Comparison of ENCODE assay signal across 23 cellular contexts in the genomic region with DNA sequence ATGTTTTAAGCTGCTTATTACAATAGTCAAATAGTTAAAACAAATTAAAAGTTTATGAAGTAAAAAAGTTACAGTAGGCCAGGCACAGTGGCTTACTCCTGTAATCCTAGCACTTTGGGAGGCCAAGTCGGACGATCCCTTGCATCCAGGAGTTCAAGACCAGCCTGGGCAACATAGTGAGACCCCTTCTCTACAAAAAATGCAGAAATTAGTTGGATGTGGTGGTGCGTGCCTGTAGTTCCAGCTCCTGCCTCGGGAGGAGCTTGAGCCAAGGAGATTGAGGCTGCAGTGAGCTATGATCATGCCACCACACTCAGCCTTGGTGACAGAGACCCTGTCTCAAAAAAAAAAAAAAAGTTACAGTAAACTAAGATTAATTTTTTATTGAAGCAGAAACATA.
DNase-seq lines count a peak whose midpoint lies in the region; ATAC-seq, FAIRE-seq and TF ChIP-seq lines count a peak whose summit lies in the region.
"Had no signal": no experiment of that assay in that cellular context is flagged by ENCODE, and none has a peak within 500 bp of the region (broad histone marks: within the 10 kb centered on the region; RNA-seq: fewer than 3 reads in every experiment).

No MANE protein-coding gene starts in this region.

- H3K4ac ChIP-seq in H1 (replicated peaks; ENCODE audit: insufficient read length, low read depth, low read length): no peak overlapping the region

- POLR2A ChIA-PET in SK-N-SH (lab: Yijun Ruan, JAX): no interaction called here
- POLR2A ChIA-PET in H1 (lab: Charles Lee; ENCODE audit: partially characterized antibody): interaction anchor here (0.8 kb wide), 1 partner anchor 27 kb away, joined by 3 read pairs; no protein-coding TSS in a partner anchor

- no peak for TF ChIP-seq POLR2A in H1 (IDR thresholded peaks at IDR 0.05; ENCODE audit: control extremely low read depth in 1 of 2, low read depth in 2 of 2, low read length in 2 of 2)

- no peak for ATAC-seq in SK-N-SH treated with all-trans-retinoic acid at 6 μM for 48 hours
- ATAC-seq: activated CD8-positive, alpha-beta T cell treated with anti-CD3 and anti-CD28 coated beads for 36 hours; activated T-cell treated with anti-CD3 and anti-CD28 coated beads, Interleukin-2, amount 50 U/mL, for 4 hours; effector memory CD8-positive, alpha-beta T cell had no signal

- no peak overlapping the region for H3K14ac ChIP-seq in H1 (ENCODE audit: insufficient read length)

- H3K4me2 ChIP-seq in SK-N-SH: no peak overlapping the region
- no peak overlapping the region for H3K4me2 ChIP-seq in H1 (ENCODE audit: insufficient read depth in 1 of 2, low read depth in 2 of 2, low read length in 2 of 2)
- no peak overlapping the region for H3K4me2 ChIP-seq in GM23248 (ENCODE audit: unreplicated experiment)

- TF ChIP-seq EP300 in SK-N-SH (IDR thresholded peaks at IDR 0.05; ENCODE audit: borderline replicate concordance in 1 of 2, low read depth in 1 of 2, low read length in 1 of 2): no peak
- TF ChIP-seq EP300 in H1 (IDR thresholded peaks at IDR 0.05; ENCODE audit: borderline replicate concordance in 1 of 2, low read depth in 2 of 2, low read length in 2 of 2): no peak

- no peak overlapping the region for H4K5ac ChIP-seq in H1 (ENCODE audit: insufficient read length, low read depth, low read length)

- H4K8ac ChIP-seq in H1 (ENCODE audit: extremely low read depth, insufficient read depth, low read length): no peak overlapping the region

- H3K27me3 ChIP-seq in SK-N-SH (ENCODE audit: insufficient read depth) (no peaks in the 10 kb centered on the region), H1 (replicated peaks in 1 of 4; ENCODE audit: control insufficient read depth in 3 of 4, extremely low read depth in 1 of 4, insufficient read depth in 3 of 4, low read length in 3 of 4) (no peaks in the 10 kb centered on the region), GM23248 (replicated peaks; ENCODE audit: insufficient read depth) (no peaks in the 10 kb centered on the region)
- H3K27me3 ChIP-seq: MG63 had no signal

- in situ Hi-C loops in GM23248 (cut with MboI): no loop called here

- no peak overlapping the region for H2AFZ ChIP-seq in SK-N-SH (ENCODE audit: low read depth)
- no peak overlapping the region for H2AFZ ChIP-seq in H1 (ENCODE audit: low read length)
- no peak overlapping the region for H2AFZ ChIP-seq in GM23248

- no peaks in the 10 kb centered on the region for H3K9me2 ChIP-seq in SK-N-SH
- H3K9me2 ChIP-seq in GM23248 (ENCODE audit: insufficient read depth): no peaks in the 10 kb centered on the region

- H3K27ac ChIP-seq in SK-N-SH (ENCODE audit: low read depth in 2 of 2, low read length in 1 of 2) (no peak overlapping the region), H1 (ENCODE audit: low read depth, low read length) (no peak overlapping the region), GM23248 (no peak overlapping the region)
- H3K27ac ChIP-seq: VCaP had no signal

- H3K9me3 ChIP-seq in SK-N-SH (no peaks in the 10 kb centered on the region), H1 (ENCODE audit: insufficient read depth in 2 of 2, low read depth in 1 of 2, low read length in 1 of 2) (no peaks in the 10 kb centered on the region), GM23248 (ENCODE audit: low read depth) (no peaks in the 10 kb centered on the region)
- H3K9me3 ChIP-seq: MG63 had no signal

- no peaks in the 10 kb centered on the region for H3K36me3 ChIP-seq in SK-N-SH (replicated peaks in 1 of 2; ENCODE audit: control insufficient read depth in 1 of 2, insufficient read depth in 2 of 2, low read length in 1 of 2)
- no peaks in the 10 kb centered on the region for H3K36me3 ChIP-seq in H1 (ENCODE audit: control insufficient read depth in 2 of 4, insufficient read depth in 4 of 4, low read length in 3 of 4)
- H3K36me3 ChIP-seq in GM23248 (ENCODE audit: low read depth): no peaks in the 10 kb centered on the region
- H3K36me3 ChIP-seq: MG63 had no signal

- H3K23ac ChIP-seq in H1 (ENCODE audit: insufficient read length): no peak overlapping the region

- no peak overlapping the region for H3K56ac ChIP-seq in H1 (replicated peaks; ENCODE audit: insufficient read length, low read depth, low read length)

- no peak overlapping the region for H2BK5ac ChIP-seq in H1 (ENCODE audit: low read depth, low read length)

- H2BK12ac ChIP-seq in H1 (ENCODE audit: low read depth, low read length): no peak overlapping the region

- no peaks in the 10 kb centered on the region for H3F3A ChIP-seq in SK-N-SH (replicated peaks; ENCODE audit: insufficient read depth)
- H3F3A ChIP-seq in GM23248 (ENCODE audit: insufficient read depth): no peaks in the 10 kb centered on the region

- no peak overlapping the region for H2BK120ac ChIP-seq in H1 (replicated peaks; ENCODE audit: low read depth, low read length)

- H3K9ac ChIP-seq in SK-N-SH: no peak overlapping the region
- no peak overlapping the region for H3K9ac ChIP-seq in H1 (replicated peaks in 1 of 4; ENCODE audit: extremely low read depth in 1 of 4, low read depth in 3 of 4, low read length in 3 of 4)
- H3K9ac ChIP-seq in GM23248: no peak overlapping the region

- no peak for FAIRE-seq in H1 (lab: Jason Lieb, UNC)
- FAIRE-seq: urothelium cell line had no signal

- H3K79me2 ChIP-seq in SK-N-SH (ENCODE audit: insufficient read depth) (no peaks in the 10 kb centered on the region), H1 (ENCODE audit: control insufficient read depth in 1 of 2, insufficient read depth in 2 of 2, low read length in 2 of 2) (no peaks in the 10 kb centered on the region), GM23248 (ENCODE audit: insufficient read depth) (no peaks in the 10 kb centered on the region)

- 18% methylated on average over 4 of the region's 4 CpGs for WGBS in SK-N-SH (ENCODE audit: low lambda C conversion rate)
- 91% methylated on average over 4 of the region's 4 CpGs; no CpG with 5 or more reads in 1 of the 2 experiments for whole genome bisulfite sequencing in H1 (ENCODE audit: extremely low coverage in 1 of 2, insufficient coverage in 1 of 2, insufficient read length in 1 of 2, insufficient replicate concordance in 2 of 2, low coverage in 1 of 2, low lambda C conversion rate in 2 of 2, missing lambda C conversion rate in 1 of 2), 2 experiments
- 94 to 95% methylated on average over 4 of the region's 4 CpGs for WGBS in GM23248 (ENCODE audit: low coverage in 1 of 2, low lambda C conversion rate in 2 of 2, missing lambda C conversion rate in 2 of 2), 2 experiments

- TF ChIP-seq CTCF in SK-N-SH (IDR thresholded peaks at IDR 0.05) (peak; percentile 12; the same call in 1 of the 2 replicates), H1 (IDR thresholded peaks at IDR 0.05; ENCODE audit: control extremely low read depth in 1 of 3, insufficient read depth in 1 of 3, low read depth in 1 of 3, low read length in 3 of 3) (peak in 2 of 3 experiments; percentile 36 to 37; a peak in 2 of 4 replicates), GM20000 (IDR thresholded peaks at IDR 0.05; ENCODE audit: extremely low read depth, missing control alignments) (no peak)

- no peak overlapping the region for H3K18ac ChIP-seq in H1 (ENCODE audit: extremely low read depth, low read length)

- H4K91ac ChIP-seq in H1 (replicated peaks; ENCODE audit: insufficient read length, low read length): no peak overlapping the region

- TF ChIP-seq RAD21 in SK-N-SH (IDR thresholded peaks at IDR 0.05; ENCODE audit: low read length): no peak
- peak; percentile 38 to 42 for TF ChIP-seq RAD21 in H1 (IDR thresholded peaks at IDR 0.05 in 1 of 2, conservative IDR thresholded peaks at IDR 0.05 in 1 of 2; ENCODE audit: low read depth in 2 of 2, low read length in 2 of 2)

- no peak overlapping the region for H2BK20ac ChIP-seq in H1 (ENCODE audit: low read length)

- H3K23me2 ChIP-seq in H1 (ENCODE audit: low read depth, low read length): no peaks in the 10 kb centered on the region

- no peak overlapping the region for H2BK15ac ChIP-seq in H1 (ENCODE audit: low read length)

- H3K4me1 ChIP-seq in SK-N-SH (ENCODE audit: control insufficient read depth in 1 of 2, insufficient read depth in 2 of 2, low read depth in 1 of 2, low read length in 1 of 2) (no peaks in the 10 kb centered on the region), H1 (replicated peaks in 1 of 4; ENCODE audit: control insufficient read depth in 3 of 4, insufficient read depth in 4 of 4, low read length in 3 of 4) (no peaks in the 10 kb centered on the region), GM23248 (ENCODE audit: insufficient read depth) (no peaks in the 10 kb centered on the region)

- no peak overlapping the region for H3K4me3 ChIP-seq in SK-N-SH (ENCODE audit: low read depth in 2 of 2, low read length in 1 of 2)
- no peak overlapping the region for H3K4me3 ChIP-seq in H1 (ENCODE audit: extremely low read depth in 1 of 4, insufficient read depth in 2 of 4, low read depth in 3 of 4, low read length in 4 of 4)
- no peak overlapping the region for H3K4me3 ChIP-seq in GM23248
- H3K4me3 ChIP-seq: MG63 had no signal

- no peak overlapping the region for H2AK5ac ChIP-seq in H1 (ENCODE audit: low read depth, low read length)

- DNase-seq in SK-N-SH (no peak), OCI-M1 (lab: John Stamatoyannopoulos, UW) (peak; percentile 1), H1 (ENCODE audit: low read depth in 1 of 2, low spot score in 2 of 2) (no peak), GM23248 (no peak), GF-D8 (lab: John Stamatoyannopoulos, UW) (no peak), GM20000 (ENCODE audit: low spot score) (no peak), NOMO-1 treated with DMSO at 0.1 percent for 48 hours (lab: John Stamatoyannopoulos, UW; ENCODE audit: unreplicated experiment) (no peak)
- DNase-seq: activated CD8-positive, alpha-beta T cell treated with anti-CD3 and anti-CD28 coated beads for 36 hours; activated naive CD4-positive, alpha-beta T cell treated with anti-CD3 and anti-CD28 coated beads, Interleukin-2, amount 10 ng/mL, durations not matched to agents 7 days and 5 days; activated T-cell treated with anti-CD3 and anti-CD28 coated beads, Interleukin-2, amount 50 U/mL, for 4 hours; anterior cingulate cortex; CD4-positive, CD25-positive, alpha-beta regulatory T cell; DMS79 treated with DMSO at 0.1 percent for 48 hours; effector memory CD8-positive, alpha-beta T cell; MG63; NCI-H1694; NCI-H226; nucleus accumbens; retina; SHP77 treated with DMSO at 0.1 percent for 48 hours had no signal

- CTCF ChIA-PET in SK-N-SH (lab: Yijun Ruan, JAX): no interaction called here
- CTCF ChIA-PET in H1 (lab: Charles Lee; ENCODE audit: partially characterized antibody): interaction anchor here (0.6 to 1.6 kb wide), 9 partner anchors 14 to 256 kb away, joined by 3 to 5 read pairs (median 4); no protein-coding TSS in a partner anchor

- no peaks in the 10 kb centered on the region for H4K20me1 ChIP-seq in SK-N-SH (ENCODE audit: insufficient read depth)
- no peaks in the 10 kb centered on the region for H4K20me1 ChIP-seq in H1 (replicated peaks in 1 of 2; ENCODE audit: control insufficient read depth in 1 of 2, insufficient read depth in 2 of 2, low read length in 2 of 2)
- no peaks in the 10 kb centered on the region for H4K20me1 ChIP-seq in GM23248 (ENCODE audit: insufficient read depth)

- H3K79me1 ChIP-seq in H1 (ENCODE audit: low read depth, low read length): no peaks in the 10 kb centered on the region

TF ChIP-seq in SK-N-SH, 30 proteins besides CTCF, POLR2A, EP300 and RAD21 (continues in another document):
- no peak for TF ChIP-seq TCF12 (IDR thresholded peaks at IDR 0.05)

TF ChIP-seq in H1, 55 proteins besides CTCF, POLR2A, EP300 and RAD21 (continues in another document):
- no peak for TF ChIP-seq JUN (IDR thresholded peaks at IDR 0.05; ENCODE audit: low read depth, low read length)
